2 cellular contexts compared by ENCODE assay signal in genomic region chr22:37551981-37552380, GRCh38.
A peak's percentile ranks its signal among the peaks of the same experiment; 100 is the strongest.
TF ChIP-seq lines count a peak whose summit lies in the region.

No MANE protein-coding gene starts in this region.

TF ChIP-seq in A549, 52 proteins besides CTCF, POLR2A, EP300 and RAD21:
- no peak for TF ChIP-seq ELK1 (IDR thresholded peaks at IDR 0.05; ENCODE audit: low read depth, low read length)
- TF ChIP-seq FOSB (CRISPR knock-in tag; IDR thresholded peaks at IDR 0.05): no peak
- TF ChIP-seq HMGXB4 (CRISPR knock-in tag; IDR thresholded peaks at IDR 0.05; ENCODE audit: borderline replicate concordance): no peak
- no peak for TF ChIP-seq HDAC2 (IDR thresholded peaks at IDR 0.05)
- TF ChIP-seq NFE2L2 (conservative IDR thresholded peaks at IDR 0.05; ENCODE audit: low read length): no peak
- TF ChIP-seq ZFP36 (IDR thresholded peaks at IDR 0.05; ENCODE audit: borderline replicate concordance, partially characterized antibody): no peak
- no peak for TF ChIP-seq TFCP2L1 (CRISPR knock-in tag; IDR thresholded peaks at IDR 0.05)
- TF ChIP-seq HES2 (IDR thresholded peaks at IDR 0.05): no peak
- TF ChIP-seq MYC (IDR thresholded peaks at IDR 0.05; ENCODE audit: borderline replicate concordance, low read length): no peak
- TF ChIP-seq PBX3 (IDR thresholded peaks at IDR 0.05): no peak
- TF ChIP-seq HOXA7 (CRISPR knock-in tag; IDR thresholded peaks at IDR 0.05): no peak
- TF ChIP-seq E2F6 (IDR thresholded peaks at IDR 0.05; ENCODE audit: borderline replicate concordance, low read depth): no peak
- no peak for TF ChIP-seq ATOH8 (CRISPR knock-in tag; IDR thresholded peaks at IDR 0.05; ENCODE audit: low read depth)
- no peak for TF ChIP-seq KDM1A (IDR thresholded peaks at IDR 0.05; ENCODE audit: low read depth)
- no peak for TF ChIP-seq RARB (CRISPR knock-in tag; IDR thresholded peaks at IDR 0.05)
- no peak for TF ChIP-seq MAZ (IDR thresholded peaks at IDR 0.05; ENCODE audit: borderline replicate concordance, low read depth, low read length)
- TF ChIP-seq MAX (IDR thresholded peaks at IDR 0.05): no peak
- no peak for TF ChIP-seq NPAS2 (CRISPR knock-in tag; IDR thresholded peaks at IDR 0.05; ENCODE audit: borderline replicate concordance)
- TF ChIP-seq JUNB (IDR thresholded peaks at IDR 0.05): no peak

TF ChIP-seq in HepG2, 621 proteins besides CTCF, POLR2A, EP300 and RAD21:
- TF ChIP-seq ZBTB8A (CRISPR knock-in tag; IDR thresholded peaks at IDR 0.05; ENCODE audit: borderline replicate concordance, low read depth) (no peak), ZNF784 (CRISPR knock-in tag; IDR thresholded peaks at IDR 0.05; ENCODE audit: borderline replicate concordance) (no peak), SOX13 (IDR thresholded peaks at IDR 0.05) (no peak), SOX13 (CRISPR knock-in tag; conservative IDR thresholded peaks at IDR 0.05 in 1 of 2, IDR thresholded peaks at IDR 0.05 in 1 of 2) (peak in 1 of 2 experiments; percentile 63; a peak in 1 of 4 replicates), LCORL (IDR thresholded peaks at IDR 0.05) (no peak), LCORL (CRISPR knock-in tag; IDR thresholded peaks at IDR 0.05) (no peak), MAX (IDR thresholded peaks at IDR 0.05) (peak; percentile 22; the same call in 1 of the 2 replicates), ZBTB7A (CRISPR knock-in tag; IDR thresholded peaks at IDR 0.05) (peak; percentile 55; the same call in 1 of the 2 replicates), ZNF530 (CRISPR knock-in tag; IDR thresholded peaks at IDR 0.05; ENCODE audit: low read depth) (no peak), ZNF687 (CRISPR knock-in tag; IDR thresholded peaks at IDR 0.05) (peak; percentile 60), ZFY (CRISPR knock-in tag; IDR thresholded peaks at IDR 0.05) (peak; percentile 39; the same call in 1 of the 2 replicates), NFAT5 (CRISPR knock-in tag; IDR thresholded peaks at IDR 0.05) (no peak), ZNF432 (CRISPR knock-in tag; IDR thresholded peaks at IDR 0.05; ENCODE audit: borderline replicate concordance) (no peak), ZNF629 (CRISPR knock-in tag; conservative IDR thresholded peaks at IDR 0.05) (no peak), ZNF549 (CRISPR knock-in tag; IDR thresholded peaks at IDR 0.05) (no peak), U2AF1 (optimal IDR thresholded peaks at IDR 0.05; ENCODE audit: low read depth, low read length) (no peak), KLF15 (CRISPR knock-in tag; IDR thresholded peaks at IDR 0.05; ENCODE audit: borderline replicate concordance) (no peak), DMTF1 (CRISPR knock-in tag; IDR thresholded peaks at IDR 0.05) (no peak), EEA1 (CRISPR knock-in tag; IDR thresholded peaks at IDR 0.05; ENCODE audit: borderline replicate concordance) (no peak), ADNP (CRISPR knock-in tag; IDR thresholded peaks at IDR 0.05) (no peak), SP5 (CRISPR knock-in tag; IDR thresholded peaks at IDR 0.05; ENCODE audit: borderline replicate concordance, low read depth) (0 out of 2 replicates have a peak, but pooled peaks have one; percentile 13), ZNF143 (CRISPR knock-in tag; IDR thresholded peaks at IDR 0.05) (no peak), SPEN (CRISPR knock-in tag; IDR thresholded peaks at IDR 0.05; ENCODE audit: low read depth) (0 out of 2 replicates have a peak, but pooled peaks have one; percentile 19), PREB (CRISPR knock-in tag; IDR thresholded peaks at IDR 0.05) (no peak), PATZ1 (CRISPR knock-in tag; IDR thresholded peaks at IDR 0.05) (peak; percentile 59; the same call in 1 of the 2 replicates), HNF4G (IDR thresholded peaks at IDR 0.05; ENCODE audit: borderline replicate concordance, low read depth, low read length) (peak; percentile 26; the same call in 1 of the 2 replicates), HNF4G (CRISPR knock-in tag; IDR thresholded peaks at IDR 0.05; ENCODE audit: borderline replicate concordance, low read depth) (no peak), SMAD1 (CRISPR knock-in tag; IDR thresholded peaks at IDR 0.05; ENCODE audit: borderline replicate concordance, low read depth) (no peak)
